In genomic region chr2:212940816-212941215, GRCh38 we compare ENCODE assay signal across 8 cellular contexts.
DNase-seq lines count a peak whose midpoint lies in the region; ATAC-seq and TF ChIP-seq lines count a peak whose summit lies in the region.
"Had no signal": no experiment of that assay in that cellular context is flagged by ENCODE, and none has a peak within 500 bp of the region (broad histone marks: within the 10 kb centered on the region; RNA-seq: fewer than 3 reads in every experiment).

No MANE protein-coding gene starts in this region.

- no peak overlapping the region for H3K27ac ChIP-seq in IMR-90 (ENCODE audit: insufficient read depth, low read length)

- peaks cover 1% of the 10 kb centered on the region for H3K36me3 Mint-ChIP-seq in activated CD8-positive, alpha-beta T cell treated with anti-CD3 and anti-CD28 coated beads, Interleukin-2, amount 10 ng/mL, durations not matched to agents 7 days and 5 days (ENCODE audit: low read depth)

- no peak overlapping the region for H2BK120ac ChIP-seq in IMR-90 (ENCODE audit: low read depth, low read length)

- H3K4me3 Mint-ChIP-seq in activated CD8-positive, alpha-beta T cell treated with anti-CD3 and anti-CD28 coated beads, Interleukin-2, amount 10 ng/mL, durations not matched to agents 7 days and 5 days = no peak overlapping the region
- H3K4me3 Mint-ChIP-seq: stimulated activated effector memory CD8-positive, alpha-beta T cell treated with anti-CD3 and anti-CD28 coated beads, Interleukin-12 subunit alpha, Interleukin-12 subunit beta, amount 100 ng/mL, for 72 hours had no signal

- no peaks in the 10 kb centered on the region for H3K9me1 ChIP-seq in IMR-90 (ENCODE audit: insufficient read depth, low read length)

- TF ChIP-seq POLR2A in IMR-90 (IDR thresholded peaks at IDR 0.05; ENCODE audit: low read depth, low read length) = no peak

- no peaks in the 10 kb centered on the region for H3K27me3 ChIP-seq in IMR-90 (ENCODE audit: control insufficient read depth, insufficient read depth, low read length)

- H4K8ac ChIP-seq in IMR-90 (ENCODE audit: low read depth in 2 of 2, low read length in 2 of 2) = no peak overlapping the region

- H3K36me3 ChIP-seq in IMR-90 (ENCODE audit: control insufficient read depth, insufficient read depth, low read length) = no peaks in the 10 kb centered on the region

- H3K23ac ChIP-seq in IMR-90 (ENCODE audit: low read depth, low read length) = no peak overlapping the region

- H2BK15ac ChIP-seq in IMR-90 (ENCODE audit: low read depth, low read length) = no peak overlapping the region

- no peak overlapping the region for H3K4ac ChIP-seq in IMR-90 (ENCODE audit: low read depth, low read length)

- H3K4me3 ChIP-seq in IMR-90 (ENCODE audit: insufficient read depth, low read depth, low read length) (no peak overlapping the region), fibroblast of the aortic adventitia (ENCODE audit: low read depth, low read length) (no peak overlapping the region)

- no CpG with 5 or more reads among the region's 2 CpGs for WGBS in IMR-90 (ENCODE audit: extremely low coverage in 2 of 2, insufficient read length in 1 of 2), 2 experiments

- H3K27ac Mint-ChIP-seq in activated CD8-positive, alpha-beta T cell treated with anti-CD3 and anti-CD28 coated beads, Interleukin-2, amount 10 ng/mL, durations not matched to agents 7 days and 5 days = no peak overlapping the region
- H3K27ac Mint-ChIP-seq: stimulated activated effector memory CD8-positive, alpha-beta T cell treated with anti-CD3 and anti-CD28 coated beads, Interleukin-12 subunit alpha, Interleukin-12 subunit beta, amount 100 ng/mL, for 72 hours had no signal

- H3K4me1 Mint-ChIP-seq in activated CD8-positive, alpha-beta T cell treated with anti-CD3 and anti-CD28 coated beads, Interleukin-2, amount 10 ng/mL, durations not matched to agents 7 days and 5 days (ENCODE audit: low read depth) = no peaks in the 10 kb centered on the region

- H3K9me3 Mint-ChIP-seq in activated CD8-positive, alpha-beta T cell treated with anti-CD3 and anti-CD28 coated beads, Interleukin-2, amount 10 ng/mL, durations not matched to agents 7 days and 5 days (ENCODE audit: insufficient read depth) = no peaks in the 10 kb centered on the region

- no peak for TF ChIP-seq CTCF in IMR-90 (conservative IDR thresholded peaks at IDR 0.05; ENCODE audit: low read depth, low read length)
- TF ChIP-seq CTCF in fibroblast of the aortic adventitia (IDR thresholded peaks at IDR 0.05; ENCODE audit: insufficient read depth, low read length) = no peak

- POLR2A ChIA-PET in IMR-90 (lab: Charles Lee; ENCODE audit: unreplicated experiment) = no interaction called here
- POLR2A ChIA-PET in activated CD8-positive, alpha-beta T cell treated with anti-CD3 and anti-CD28 coated beads, Interleukin-2, amount 10 ng/mL, durations not matched to agents 7 days and 5 days (lab: Charles Lee) = no interaction called here

- H2AK9ac ChIP-seq in IMR-90 (replicated peaks; ENCODE audit: low read depth, low read length, poor library complexity) = no peak overlapping the region

- H3K56ac ChIP-seq in IMR-90 (ENCODE audit: extremely low read depth, insufficient read depth, low read length) = no peak overlapping the region

- dilution Hi-C loops in IMR-90 (cut with HindIII; ENCODE audit: low sequenced_read_pairs, unreplicated experiment) = no loop called here

- H2BK5ac ChIP-seq in IMR-90 (ENCODE audit: low read depth, low read length, poor library complexity, severe bottlenecking) = no peak overlapping the region

- no peak overlapping the region for H2AK5ac ChIP-seq in IMR-90 (ENCODE audit: low read depth, low read length)

- peak overlapping the region; percentile 53; the same call in 1 of the 2 replicates for H3K4me2 ChIP-seq in IMR-90 (ENCODE audit: low read depth, low read length)

- H4K5ac ChIP-seq in IMR-90 (ENCODE audit: low read depth, low read length) = no peak overlapping the region

- no peak for TF ChIP-seq RAD21 in IMR-90 (IDR thresholded peaks at IDR 0.05; ENCODE audit: low read length)

- peaks cover 5% of the 10 kb centered on the region for H3K27me3 Mint-ChIP-seq in activated CD8-positive, alpha-beta T cell treated with anti-CD3 and anti-CD28 coated beads, Interleukin-2, amount 10 ng/mL, durations not matched to agents 7 days and 5 days (ENCODE audit: low read depth)

- peaks cover 2% of the 10 kb centered on the region; the same call in 1 of the 2 replicates for H3K4me1 ChIP-seq in IMR-90 (ENCODE audit: control insufficient read depth, insufficient read depth, low read length)

- CTCF ChIA-PET in IMR-90 (lab: Yijun Ruan, JAX) = no interaction called here
- CTCF ChIA-PET in activated CD8-positive, alpha-beta T cell treated with anti-CD3 and anti-CD28 coated beads, Interleukin-2, amount 10 ng/mL, durations not matched to agents 7 days and 5 days (lab: Charles Lee) = interaction anchor here (1.2 kb wide), 1 partner anchor 24 kb away, joined by 3 read pairs; no protein-coding TSS in a partner anchor

- H3K18ac ChIP-seq in IMR-90 (ENCODE audit: low read depth, low read length) = no peak overlapping the region

- H2BK20ac ChIP-seq in IMR-90 (ENCODE audit: low read depth, low read length) = no peak overlapping the region

- intact Hi-C loops in IMR-90 (cut with micrococcal nuclease) = no loop called here
- intact Hi-C loops in sciatic nerve (cut with DNase I) = no loop called here

- no peak overlapping the region for H3K9ac ChIP-seq in IMR-90 (ENCODE audit: low read depth, low read length)

- H3K79me1 ChIP-seq in IMR-90 (ENCODE audit: low read depth in 1 of 2, low read length in 2 of 2) = no peaks in the 10 kb centered on the region

- no peak overlapping the region for H2AFZ ChIP-seq in IMR-90 (replicated peaks; ENCODE audit: low read length, poor library complexity)

- H4K91ac ChIP-seq in IMR-90 (ENCODE audit: insufficient read depth, low read depth, low read length) = no peak overlapping the region

- H3K14ac ChIP-seq in IMR-90 (replicated peaks; ENCODE audit: low read depth, low read length) = no peak overlapping the region

- H3K9me3 ChIP-seq in IMR-90 (ENCODE audit: control insufficient read depth, insufficient read depth, low read length) = no peaks in the 10 kb centered on the region

- no peaks in the 10 kb centered on the region for H4K20me1 ChIP-seq in IMR-90 (ENCODE audit: insufficient read depth, low read length)

- no TSS peak for BruUV-seq in IMR-90 (replicated peaks; lab: Mats Ljungman, UMichigan)

- peak; percentile 34 for DNase-seq in IMR-90
- peak; percentile 70 for DNase-seq in NCI-H774 (lab: John Stamatoyannopoulos, UW)
- DNase-seq in fibroblast of the aortic adventitia (ENCODE audit: low read depth) = peak; percentile 55
- DNase-seq in sciatic nerve (ENCODE audit: low spot score) = no peak
- no peak for DNase-seq in activated CD8-positive, alpha-beta T cell treated with anti-CD3 and anti-CD28 coated beads, Interleukin-2, amount 10 ng/mL, durations not matched to agents 7 days and 5 days
- DNase-seq in activated CD8-positive, alpha-beta memory T cell treated with anti-CD3 and anti-CD28 coated beads for 24 hours = no peak

- ATAC-seq in IMR-90 (ENCODE audit: low read depth) = peak; percentile 46; the same call in 1 of the 2 replicates
- peak; percentile 59 for ATAC-seq in sciatic nerve
- ATAC-seq in GM18858 (IDR thresholded peaks at IDR 0.05; ENCODE audit: unreplicated experiment) = no peak
- ATAC-seq in activated CD8-positive, alpha-beta T cell treated with anti-CD3 and anti-CD28 coated beads, Interleukin-2, amount 10 ng/mL, durations not matched to agents 7 days and 5 days = no peak
- ATAC-seq: stimulated activated effector memory CD8-positive, alpha-beta T cell treated with anti-CD3 and anti-CD28 coated beads, Interleukin-12 subunit alpha, Interleukin-12 subunit beta, amount 100 ng/mL, for 72 hours had no signal

- in situ Hi-C loops in IMR-90 (cut with MboI; ENCODE audit: low sequenced_read_pairs) = no loop called here

TF ChIP-seq in IMR-90, 13 proteins besides CTCF, POLR2A, EP300 and RAD21:
- TF ChIP-seq FOS (IDR thresholded peaks at IDR 0.05; ENCODE audit: low read depth, low read length) (no peak), ELK1 (IDR thresholded peaks at IDR 0.05; ENCODE audit: borderline replicate concordance, low read depth, low read length) (no peak), SMC3 (IDR thresholded peaks at IDR 0.05; ENCODE audit: low read depth, low read length) (no peak), USF2 (IDR thresholded peaks at IDR 0.05; ENCODE audit: low read depth, low read length) (no peak), CHD1 (IDR thresholded peaks at IDR 0.05; ENCODE audit: low read depth, low read length) (no peak), MXI1 (IDR thresholded peaks at IDR 0.05; ENCODE audit: borderline replicate concordance, low read depth, low read length) (no peak), RCOR1 (IDR thresholded peaks at IDR 0.05; ENCODE audit: insufficient replicate concordance, low read length) (no peak), RFX5 (IDR thresholded peaks at IDR 0.05; ENCODE audit: low read depth, low read length) (no peak), NFE2L2 (IDR thresholded peaks at IDR 0.05; ENCODE audit: low read depth, low read length) (no peak)

Comparison
In these comparisons a context has a peak if more than half of its experiments do, and no peak if none do; other contexts are left out.
1. ATAC-seq: peak in IMR-90 (single experiment) and sciatic nerve (single experiment); none in GM18858 (single experiment) and activated CD8-positive, alpha-beta T cell treated with anti-CD3 and anti-CD28 coated beads, Interleukin-2, amount 10 ng/mL, durations not matched to agents 7 days and 5 days (single experiment).
2. DNase-seq: peak in IMR-90 (single experiment), NCI-H774 (single experiment) and fibroblast of the aortic adventitia (single experiment); none in sciatic nerve (single experiment), activated CD8-positive, alpha-beta T cell treated with anti-CD3 and anti-CD28 coated beads, Interleukin-2, amount 10 ng/mL, durations not matched to agents 7 days and 5 days (single experiment) and activated CD8-positive, alpha-beta memory T cell treated with anti-CD3 and anti-CD28 coated beads for 24 hours (single experiment).